In the genomic region with DNA sequence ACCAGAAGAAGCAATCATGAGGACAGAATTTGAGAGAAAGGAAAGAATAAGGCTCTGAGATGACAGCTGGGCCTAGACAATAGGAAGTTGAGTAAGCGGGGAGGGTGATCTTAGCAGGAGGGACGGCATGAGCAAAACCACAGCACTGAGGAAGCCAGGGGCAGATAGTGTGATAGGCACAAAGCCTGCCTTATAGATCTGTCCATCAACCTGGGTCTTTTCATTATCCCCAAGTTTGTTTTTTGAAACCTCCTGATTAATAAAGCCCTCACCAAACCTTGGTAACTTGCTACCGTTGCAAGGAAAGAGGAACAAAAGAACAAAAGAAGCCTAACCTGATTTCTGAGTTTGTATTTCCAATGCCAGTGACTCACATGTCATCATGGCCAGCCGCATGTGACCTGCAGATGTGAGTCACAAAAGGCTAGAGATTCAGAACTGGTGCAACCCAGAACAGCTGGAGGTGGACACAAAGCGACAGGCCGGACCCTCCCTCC, we compare ENCODE assay signal across 9 cellular contexts. TPM values are rescaled to one million over a fixed set of nuclear protein-coding genes. Genes with fewer than 3 reads are reported as not detected.
DNase-seq lines count a peak whose midpoint lies in the region; ATAC-seq and TF ChIP-seq lines count a peak whose summit lies in the region.
"Had no signal": no experiment of that assay in that cellular context is flagged by ENCODE, and none has a peak within 500 bp of the region (broad histone marks: within the 10 kb centered on the region; RNA-seq: fewer than 3 reads in every experiment).

No MANE protein-coding gene starts in this region.

- H3K27me3 Mint-ChIP-seq in T-helper 2 cell treated with Interferon-gamma antibody and Interleukin-4, amounts not matched to agents 5 μg/mL and 100 μg/mL, for 36 hours (ENCODE audit: low read depth) = no peaks in the 10 kb centered on the region

- H3K27ac Mint-ChIP-seq in T-helper 2 cell treated with Interferon-gamma antibody and Interleukin-4, amounts not matched to agents 5 μg/mL and 100 μg/mL, for 36 hours = no peak overlapping the region

- no peaks in the 10 kb centered on the region for H3K9me3 Mint-ChIP-seq in T-helper 2 cell treated with Interferon-gamma antibody and Interleukin-4, amounts not matched to agents 5 μg/mL and 100 μg/mL, for 36 hours

- no peak overlapping the region for H3K4me3 ChIP-seq in fibroblast of villous mesenchyme (ENCODE audit: low read depth, low read length)

- DNase-seq in RKO (ENCODE audit: low spot score) (peak; percentile 62), fibroblast of villous mesenchyme (ENCODE audit: low read depth) (peak; percentile 50), retina (peak; percentile 53), pons (ENCODE audit: low spot score) (no peak), amniotic stem cell (lab: John Stamatoyannopoulos, UW) (no peak)
- DNase-seq in stimulated activated CD4-positive, alpha-beta T cell treated with anti-CD3 and anti-CD28 coated beads, Interleukin-4, amount 100 ng/mL, for 24 hours = no peak
- no peak for DNase-seq in T-helper 2 cell treated with Interferon-gamma antibody and Interleukin-4, amounts not matched to agents 5 μg/mL and 100 μg/mL, for 36 hours (ENCODE audit: low spot score)
- DNase-seq: NCI-H1930 had no signal

- no peak for TF ChIP-seq CTCF in fibroblast of villous mesenchyme (IDR thresholded peaks at IDR 0.05; ENCODE audit: insufficient read depth, low read depth, low read length)

- H3K36me3 Mint-ChIP-seq in T-helper 2 cell treated with Interferon-gamma antibody and Interleukin-4, amounts not matched to agents 5 μg/mL and 100 μg/mL, for 36 hours (ENCODE audit: low read depth) = no peaks in the 10 kb centered on the region

- no peak overlapping the region for H3K4me3 Mint-ChIP-seq in T-helper 2 cell treated with Interferon-gamma antibody and Interleukin-4, amounts not matched to agents 5 μg/mL and 100 μg/mL, for 36 hours

- peak; percentile 42 for ATAC-seq in GM18868 (IDR thresholded peaks at IDR 0.05; ENCODE audit: unreplicated experiment)

- no peaks in the 10 kb centered on the region for H3K4me1 Mint-ChIP-seq in T-helper 2 cell treated with Interferon-gamma antibody and Interleukin-4, amounts not matched to agents 5 μg/mL and 100 μg/mL, for 36 hours (ENCODE audit: low read depth)

RNA-seq across cellular contexts. Expression of a gene that starts 55.7 kb away (rescaled TPM):
- total RNA-seq in fibroblast of villous mesenchyme = 0.32 and 0.86 TPM in 2 replicates

Comparison
In these comparisons a context has a peak if more than half of its experiments do, and no peak if none do; other contexts are left out.
1. DNase-seq: peak in RKO (single experiment), fibroblast of villous mesenchyme (single experiment) and retina (single experiment); none in stimulated activated CD4-positive, alpha-beta T cell treated with anti-CD3 and anti-CD28 coated beads, Interleukin-4, amount 100 ng/mL, for 24 hours (single experiment), pons (single experiment), amniotic stem cell (single experiment) and T-helper 2 cell treated with Interferon-gamma antibody and Interleukin-4, amounts not matched to agents 5 μg/mL and 100 μg/mL, for 36 hours (single experiment).